ENCODE assay signal across 8 cellular contexts in genomic region chr16:30096862-30097563, GRCh38. TPM values are rescaled to one million over a fixed set of nuclear protein-coding genes. Genes with fewer than 3 reads are reported as not detected.
A peak's percentile ranks its signal among the peaks of the same experiment; 100 is the strongest.
DNase-seq lines count a peak whose midpoint lies in the region; ATAC-seq, FAIRE-seq and TF ChIP-seq lines count a peak whose summit lies in the region.

No MANE protein-coding gene starts in this region.

- peaks cover 5% of the 10 kb centered on the region for H3K9me3 Mint-ChIP-seq in activated naive CD4-positive, alpha-beta T cell treated with anti-CD3 and anti-CD28 coated beads, Interleukin-2, amount 50 U/mL, for 24 hours

- ATAC-seq in GM12878: no peak
- no peak for ATAC-seq in HG03521 (IDR thresholded peaks at IDR 0.05; ENCODE audit: unreplicated experiment)

- intact Hi-C loops in GM12878 (cut with micrococcal nuclease; ENCODE audit: unreplicated experiment): loop anchor here (10.0 kb wide), 1 partner anchor 258 kb away; the partner anchor contains the start of gene CD2BP2

- peaks cover 2% of the 10 kb centered on the region; the same call in 1 of the 2 replicates for H3K79me2 ChIP-seq in GM12878 (ENCODE audit: control insufficient read depth, insufficient read depth, low read length)

- H3K4me1 ChIP-seq in GM12878 (ENCODE audit: control insufficient read depth, insufficient read depth, low read length) (peaks cover 22% of the 10 kb centered on the region), mesenchymal stem cell (ENCODE audit: control insufficient read depth, insufficient read depth, low read depth, low read length) (peaks cover 25% of the 10 kb centered on the region), urinary bladder (ENCODE audit: insufficient read depth) (no peaks in the 10 kb centered on the region)

- H4K8ac ChIP-seq in mesenchymal stem cell (ENCODE audit: low read length): peak overlapping the region; percentile 88

- no peaks in the 10 kb centered on the region for H3K27me3 Mint-ChIP-seq in activated naive CD4-positive, alpha-beta T cell treated with anti-CD3 and anti-CD28 coated beads, Interleukin-2, amount 50 U/mL, for 24 hours

- no peak for TF ChIP-seq RAD21 in GM12878 (IDR thresholded peaks at IDR 0.05; ENCODE audit: insufficient read depth, low read depth, low read length)

- H3K4me3 ChIP-seq in GM12878 (peak overlapping the region; percentile 8), mesenchymal stem cell (ENCODE audit: insufficient read depth in 1 of 2, low read depth in 1 of 2, low read length in 2 of 2) (peak overlapping the region in 1 of 2 experiments; percentile 78), urinary bladder (ENCODE audit: low read depth, low read length) (no peak overlapping the region)

- H2BK12ac ChIP-seq in mesenchymal stem cell (ENCODE audit: low read length in 2 of 2): no peak overlapping the region

- no peak for DNase-seq in activated naive CD4-positive, alpha-beta T cell treated with Interleukin-2 at 50 U/mL for 16 hours
- DNase-seq in GM12878 (ENCODE audit: low read depth, low spot score) (no peak), mesenchymal stem cell (no peak), SW 1271 (lab: John Stamatoyannopoulos, UW) (no peak), cerebellar cortex (ENCODE audit: low spot score) (no peak)

- no peak for FAIRE-seq in GM12878 (lab: Jason Lieb, UNC)

- H3K36me3 ChIP-seq in GM12878 (ENCODE audit: control insufficient read depth in 2 of 2, insufficient read depth in 2 of 2, low read length in 1 of 2) (no peaks in the 10 kb centered on the region; a peak in 1 of 4 replicates), mesenchymal stem cell (ENCODE audit: control insufficient read depth in 1 of 2, insufficient read depth in 2 of 2, low read depth in 1 of 2, low read length in 2 of 2) (peaks cover 13 to 18% of the 10 kb centered on the region in 2 experiments), urinary bladder (ENCODE audit: insufficient read depth) (no peaks in the 10 kb centered on the region)

- no peak overlapping the region for H3K23ac ChIP-seq in mesenchymal stem cell (ENCODE audit: low read length in 2 of 2)

- peak overlapping the region; percentile 92 for H4K91ac ChIP-seq in mesenchymal stem cell (ENCODE audit: low read length)

- H3K14ac ChIP-seq in mesenchymal stem cell (ENCODE audit: low read length in 2 of 2): no peak overlapping the region

- H3K27ac Mint-ChIP-seq in activated naive CD4-positive, alpha-beta T cell treated with anti-CD3 and anti-CD28 coated beads, Interleukin-2, amount 50 U/mL, for 24 hours: peak overlapping the region; percentile 61

- H3K18ac ChIP-seq in mesenchymal stem cell (ENCODE audit: low read depth in 1 of 2, low read length in 2 of 2): peak overlapping the region; percentile 55 to 81

- H3K27ac ChIP-seq in GM12878 (ENCODE audit: control insufficient read depth, insufficient read depth) (peak overlapping the region; percentile 77; the same call in 1 of the 2 replicates), mesenchymal stem cell (ENCODE audit: low read length, poor library complexity, severe bottlenecking) (no peak overlapping the region), urinary bladder (ENCODE audit: low read depth) (peak overlapping the region; percentile 86)

- no peaks in the 10 kb centered on the region for H4K20me1 ChIP-seq in GM12878 (ENCODE audit: control insufficient read depth, insufficient read depth)

- TF ChIP-seq POLR2A in GM12878 (IDR thresholded peaks at IDR 0.05; ENCODE audit: low read depth, low read length): no peak

- WGBS in GM12878 (ENCODE audit: insufficient coverage, insufficient replicate concordance, low lambda C conversion rate, missing lambda C conversion rate): 85% methylated on average over 18 of the region's 18 CpGs
- 98% methylated on average over 18 of the region's 18 CpGs for WGBS in mesenchymal stem cell
- WGBS in urinary bladder: 97% methylated on average over 18 of the region's 18 CpGs

- H2AFZ ChIP-seq in GM12878 (ENCODE audit: control insufficient read depth, low read depth, low read length) (peak overlapping the region; percentile 76; the same call in 1 of the 2 replicates), mesenchymal stem cell (ENCODE audit: low read depth, low read length) (peak overlapping the region; percentile 55)

- H3K4me2 ChIP-seq in GM12878 (ENCODE audit: control insufficient read depth, insufficient read depth) (peak overlapping the region; percentile 57), mesenchymal stem cell (ENCODE audit: low read length, poor library complexity, severe bottlenecking) (no peak overlapping the region)

- H3K36me3 Mint-ChIP-seq in activated naive CD4-positive, alpha-beta T cell treated with anti-CD3 and anti-CD28 coated beads, Interleukin-2, amount 50 U/mL, for 24 hours: peaks cover 8% of the 10 kb centered on the region

- H3K27me3 ChIP-seq in GM12878 (replicated peaks in 1 of 2; ENCODE audit: control insufficient read depth in 2 of 2, insufficient read depth in 2 of 2, low read length in 1 of 2) (no peaks in the 10 kb centered on the region), mesenchymal stem cell (ENCODE audit: control insufficient read depth in 1 of 2, insufficient read depth in 1 of 2, low read length in 2 of 2) (no peaks in the 10 kb centered on the region)

- POLR2A ChIA-PET in GM12878 (lab: Charles Lee): no interaction called here

- in situ Hi-C loops in GM12878 (cut with MboI): loop anchor here (25.0 kb wide), 1 partner anchor 1790 kb away; no protein-coding TSS in a partner anchor

- H3K4me3 Mint-ChIP-seq in activated naive CD4-positive, alpha-beta T cell treated with anti-CD3 and anti-CD28 coated beads, Interleukin-2, amount 50 U/mL, for 24 hours: peak overlapping the region; percentile 78

- peak overlapping the region; percentile 7 for H2AK5ac ChIP-seq in mesenchymal stem cell (ENCODE audit: low read length, severe bottlenecking)

- peak overlapping the region; percentile 27 to 97 for H3K4ac ChIP-seq in mesenchymal stem cell (ENCODE audit: low read depth in 1 of 2, low read length in 2 of 2)

- BruUV-seq in GM12878 (replicated peaks; lab: Mats Ljungman, UMichigan): no TSS peak

- H2BK120ac ChIP-seq in mesenchymal stem cell (ENCODE audit: low read depth, low read length): peak overlapping the region; percentile 29

- RAD21 ChIA-PET in GM12878 (lab: Charles Lee; ENCODE audit: unreplicated experiment): no interaction called here

- no peak overlapping the region for H2BK15ac ChIP-seq in mesenchymal stem cell (ENCODE audit: low read depth, poor library complexity, severe bottlenecking)

- no peak for TF ChIP-seq CTCF in GM12878 (IDR thresholded peaks at IDR 0.05 in 2 of 3, conservative IDR thresholded peaks at IDR 0.05 in 1 of 3; ENCODE audit: control insufficient read depth in 2 of 3, extremely low read depth in 1 of 3, insufficient read depth in 1 of 3, low read depth in 3 of 3, low read length in 3 of 3)

- SMC1A ChIA-PET in GM12878 (lab: Charles Lee; ENCODE audit: uncharacterized antibody, unreplicated experiment): interaction anchor here (0.5 kb wide), 1 partner anchor 246 kb away, joined by 3 read pairs; no protein-coding TSS in a partner anchor

- H3K79me1 ChIP-seq in mesenchymal stem cell (replicated peaks; ENCODE audit: low read length, poor library complexity, severe bottlenecking): peaks cover 12% of the 10 kb centered on the region

- no peak overlapping the region for H2BK5ac ChIP-seq in mesenchymal stem cell (ENCODE audit: low read depth, low read length, poor library complexity, severe bottlenecking)

- CTCF ChIA-PET in GM12878 (lab: Yijun Ruan, JAX): interaction anchor here (0.7 to 1.2 kb wide), 3 partner anchors 15 to 41 kb away, joined by 3 read pairs; no protein-coding TSS in a partner anchor

- peaks cover 26% of the 10 kb centered on the region for H3K4me1 Mint-ChIP-seq in activated naive CD4-positive, alpha-beta T cell treated with anti-CD3 and anti-CD28 coated beads, Interleukin-2, amount 50 U/mL, for 24 hours

- H3K9me3 ChIP-seq in GM12878 (replicated peaks; ENCODE audit: control insufficient read depth, insufficient read depth, low read length): peaks cover 15% of the 10 kb centered on the region
- peaks cover 12% of the 10 kb centered on the region for H3K9me3 ChIP-seq in mesenchymal stem cell (ENCODE audit: control insufficient read depth, low read length)

- no peak for TF ChIP-seq EP300 in GM12878 (IDR thresholded peaks at IDR 0.05; ENCODE audit: borderline replicate concordance in 1 of 2, control insufficient read depth in 1 of 2, low read depth in 2 of 2, low read length in 2 of 2)

- H3K9ac ChIP-seq in GM12878 (ENCODE audit: control insufficient read depth, insufficient read depth, low read length) (no peak overlapping the region), mesenchymal stem cell (ENCODE audit: low read length) (peak overlapping the region; percentile 93)

RNA-seq across cellular contexts. Expression of gene YPEL3, which starts 1.0 kb away (rescaled TPM):
- total RNA-seq in GM12878 (2013; cell fraction: nucleolus; rRNA removed): 16.5 and 18.6 TPM in 2 replicates
- total RNA-seq in GM12878 (2014; rRNA removed) (7.5 and 11.5 TPM in 2 replicates), GM12878 (2014; rRNA removed; fragmentation: Illumina TruSeq; extraction: Trizol) (5.1 and 5.3 TPM in 2 replicates), GM12878 (2021) (13.3 and 13.8 TPM in 2 replicates), urinary bladder (16.5 TPM)
- 17.1 TPM for polyA plus RNA-seq in GM12878 (2011; ENCODE audit: low read depth)
- polyA plus RNA-seq in GM12878 (2011; rRNA removed) (7.3 and 12.7 TPM in 2 replicates), GM12878 (2014; fragmentation: Illumina TruSeq; extraction: Trizol) (1.6 and 6.2 TPM in 2 replicates), GM12878 (2014; fragmentation: Nextera tagmentation; extraction: Ambion mirVana) (1 to 10 TPM; 1.3 to 3.1 TPM), GM12878 (2014; rRNA removed) (18.0 and 25.0 TPM in 2 replicates), GM12878 (2016; fragmentation: Nextera tagmentation; extraction: Ambion mirVana) (10 to 100 TPM; 19.1 to 22.0 TPM), urinary bladder (117 TPM)
- polyA plus RNA-seq in GM12878 (2011; cell fraction: cytosol; rRNA removed): 23.5 and 24.7 TPM in 2 replicates
- polyA plus RNA-seq in GM12878 (2011; cell fraction: nucleus; rRNA removed): 30.2 and 30.8 TPM in 2 replicates
- 59.4 and 63.5 TPM in 2 replicates for polyA plus RNA-seq in GM12878 (2012)
- 5.0 and 8.5 TPM in 2 replicates for polyA minus RNA-seq in GM12878 (2011; rRNA and poly(A)+ RNA removed)
- polyA minus RNA-seq in GM12878 (2011; cell fraction: cytosol; rRNA and poly(A)+ RNA removed): 4.7 and 4.9 TPM in 2 replicates
- polyA minus RNA-seq in GM12878 (2011; cell fraction: nucleus; rRNA and poly(A)+ RNA removed): 6.9 and 12.4 TPM in 2 replicates
- polyA plus RNA-seq in mesenchymal stem cell (2013, experiment 1 of 2): 36.0 TPM
- polyA plus RNA-seq in mesenchymal stem cell (2013, experiment 2 of 2): 34.5 TPM

RNA-seq across cellular contexts. Expression of gene TBX6, which starts 5.3 kb away (rescaled TPM):
- total RNA-seq in GM12878 (2013; cell fraction: nucleolus; rRNA removed): 3.5 and 5.1 TPM in 2 replicates
- total RNA-seq in GM12878 (2014; rRNA removed): 0.40 and 0.44 TPM in 2 replicates
- 0.09 and 0.18 TPM in 2 replicates for total RNA-seq in GM12878 (2014; rRNA removed; fragmentation: Illumina TruSeq; extraction: Trizol)
- total RNA-seq in GM12878 (2021): 0.54 and 1.0 TPM in 2 replicates
- 0.35 TPM for polyA plus RNA-seq in GM12878 (2011; ENCODE audit: low read depth)
- polyA plus RNA-seq in GM12878 (2011; rRNA removed): 0.19 and 0.39 TPM in 2 replicates
- polyA plus RNA-seq in GM12878 (2011; cell fraction: cytosol; rRNA removed): 0.49 and 0.57 TPM in 2 replicates
- polyA plus RNA-seq in GM12878 (2011; cell fraction: nucleus; rRNA removed): 2.5 and 2.6 TPM in 2 replicates
- polyA plus RNA-seq in GM12878 (2012): 1.3 and 1.7 TPM in 2 replicates
- polyA plus RNA-seq in GM12878 (2014; fragmentation: Illumina TruSeq; extraction: Trizol): 0.24 TPM in 1 of 2 replicates, not detected in the other
- not detected for polyA plus RNA-seq in GM12878 (2014; fragmentation: Nextera tagmentation; extraction: Ambion mirVana)
- 0.20 and 0.90 TPM in 2 replicates for polyA plus RNA-seq in GM12878 (2014; rRNA removed)
- under 1 TPM; 0.08 to 0.15 TPM for polyA plus RNA-seq in GM12878 (2016; fragmentation: Nextera tagmentation; extraction: Ambion mirVana)
- 1.1 TPM in 1 of 2 replicates, not detected in the other for polyA minus RNA-seq in GM12878 (2011; rRNA and poly(A)+ RNA removed)
- polyA minus RNA-seq in GM12878 (2011; cell fraction: cytosol; rRNA and poly(A)+ RNA removed): not detected in 2 replicates
- polyA minus RNA-seq in GM12878 (2011; cell fraction: nucleus; rRNA and poly(A)+ RNA removed): 1.3 and 1.8 TPM in 2 replicates
- polyA plus RNA-seq in mesenchymal stem cell (2013, experiment 1 of 2): 0.28 TPM
- polyA plus RNA-seq in mesenchymal stem cell (2013, experiment 2 of 2): 0.29 TPM
- total RNA-seq in urinary bladder: 0.79 TPM
- 2.2 TPM for polyA plus RNA-seq in urinary bladder

RNA-seq across cellular contexts. Expression of gene GDPD3, which starts 16.3 kb away (rescaled TPM):
- 4.3 and 4.6 TPM in 2 replicates for total RNA-seq in GM12878 (2013; cell fraction: nucleolus; rRNA removed)
- 0.65 and 1.9 TPM in 2 replicates for total RNA-seq in GM12878 (2014; rRNA removed)
- total RNA-seq in GM12878 (2014; rRNA removed; fragmentation: Illumina TruSeq; extraction: Trizol): 0.98 and 1.1 TPM in 2 replicates
- 1.9 and 3.3 TPM in 2 replicates for total RNA-seq in GM12878 (2021)
- polyA plus RNA-seq in GM12878 (2011; ENCODE audit: low read depth): 0.97 TPM
- polyA plus RNA-seq in GM12878 (2011; rRNA removed): 0.53 and 1.4 TPM in 2 replicates
- polyA plus RNA-seq in GM12878 (2011; cell fraction: cytosol; rRNA removed): 0.58 and 0.65 TPM in 2 replicates
- polyA plus RNA-seq in GM12878 (2011; cell fraction: nucleus; rRNA removed): 12.1 and 13.3 TPM in 2 replicates
- polyA plus RNA-seq in GM12878 (2012): 2.4 and 3.1 TPM in 2 replicates
- polyA plus RNA-seq in GM12878 (2014; fragmentation: Illumina TruSeq; extraction: Trizol): 0.81 and 0.85 TPM in 2 replicates
- polyA plus RNA-seq in GM12878 (2014; fragmentation: Nextera tagmentation; extraction: Ambion mirVana): under 1 TPM; 0.37 to 0.95 TPM
- polyA plus RNA-seq in GM12878 (2014; rRNA removed): 2.3 and 2.7 TPM in 2 replicates
- polyA plus RNA-seq in GM12878 (2016; fragmentation: Nextera tagmentation; extraction: Ambion mirVana): under 1 TPM; 0.29 to 0.53 TPM
- polyA minus RNA-seq in GM12878 (2011; rRNA and poly(A)+ RNA removed): 0.22 and 0.62 TPM in 2 replicates
- not detected in 2 replicates for polyA minus RNA-seq in GM12878 (2011; cell fraction: cytosol; rRNA and poly(A)+ RNA removed)
- 0.85 and 2.6 TPM in 2 replicates for polyA minus RNA-seq in GM12878 (2011; cell fraction: nucleus; rRNA and poly(A)+ RNA removed)
- polyA plus RNA-seq in mesenchymal stem cell (2013, experiment 1 of 2): 2.2 TPM
- polyA plus RNA-seq in mesenchymal stem cell (2013, experiment 2 of 2): 3.1 TPM
- 4.6 TPM for total RNA-seq in urinary bladder
- 5.1 TPM for polyA plus RNA-seq in urinary bladder

RNA-seq across cellular contexts. Expression of gene PPP4C, which starts 21.2 kb away (rescaled TPM):
- 25.0 and 30.4 TPM in 2 replicates for total RNA-seq in GM12878 (2013; cell fraction: nucleolus; rRNA removed)
- 93.4 and 118 TPM in 2 replicates for total RNA-seq in GM12878 (2014; rRNA removed)
- total RNA-seq in GM12878 (2014; rRNA removed; fragmentation: Illumina TruSeq; extraction: Trizol): 63.9 and 75.0 TPM in 2 replicates
- 130 and 132 TPM in 2 replicates for total RNA-seq in GM12878 (2021)
- polyA plus RNA-seq in GM12878 (2011; ENCODE audit: low read depth): 59.0 TPM
- 73.0 and 143 TPM in 2 replicates for polyA plus RNA-seq in GM12878 (2011; rRNA removed)
- polyA plus RNA-seq in GM12878 (2011; cell fraction: cytosol; rRNA removed): 224 and 278 TPM in 2 replicates
- polyA plus RNA-seq in GM12878 (2011; cell fraction: nucleus; rRNA removed): 130 and 151 TPM in 2 replicates
- 94.4 and 102 TPM in 2 replicates for polyA plus RNA-seq in GM12878 (2012)
- polyA plus RNA-seq in GM12878 (2014; fragmentation: Illumina TruSeq; extraction: Trizol): 34.5 and 83.7 TPM in 2 replicates
- polyA plus RNA-seq in GM12878 (2014; fragmentation: Nextera tagmentation; extraction: Ambion mirVana): 10 to 100 TPM in 1 of 2 experiments, 1 to 10 TPM in 1; 2.7 to 18.8 TPM
- 165 and 178 TPM in 2 replicates for polyA plus RNA-seq in GM12878 (2014; rRNA removed)
- polyA plus RNA-seq in GM12878 (2016; fragmentation: Nextera tagmentation; extraction: Ambion mirVana): 100 to 1,000 TPM; 194 to 240 TPM
- 341 and 402 TPM in 2 replicates for polyA minus RNA-seq in GM12878 (2011; rRNA and poly(A)+ RNA removed)
- 82.1 and 104 TPM in 2 replicates for polyA minus RNA-seq in GM12878 (2011; cell fraction: cytosol; rRNA and poly(A)+ RNA removed)
- polyA minus RNA-seq in GM12878 (2011; cell fraction: nucleus; rRNA and poly(A)+ RNA removed): 27.3 and 42.2 TPM in 2 replicates
- 94.1 TPM for polyA plus RNA-seq in mesenchymal stem cell (2013, experiment 1 of 2)
- 95.2 TPM for polyA plus RNA-seq in mesenchymal stem cell (2013, experiment 2 of 2)
- 56.2 TPM for total RNA-seq in urinary bladder
- 93.8 TPM for polyA plus RNA-seq in urinary bladder

RNA-seq across cellular contexts. Expression of gene MAPK3, which starts 26.0 kb away (rescaled TPM):
- total RNA-seq in GM12878 (2013; cell fraction: nucleolus; rRNA removed): 22.2 and 22.3 TPM in 2 replicates
- total RNA-seq in GM12878 (2014; rRNA removed) (38.2 and 39.0 TPM in 2 replicates), GM12878 (2014; rRNA removed; fragmentation: Illumina TruSeq; extraction: Trizol) (16.5 and 18.9 TPM in 2 replicates), GM12878 (2021) (57.0 and 60.2 TPM in 2 replicates), urinary bladder (14.6 TPM)
- polyA plus RNA-seq in GM12878 (2011; ENCODE audit: low read depth): 49.3 TPM
- polyA plus RNA-seq in GM12878 (2011; rRNA removed) (22.9 and 60.6 TPM in 2 replicates), GM12878 (2014; fragmentation: Illumina TruSeq; extraction: Trizol) (50.5 and 74.1 TPM in 2 replicates), GM12878 (2014; fragmentation: Nextera tagmentation; extraction: Ambion mirVana) (1 to 10 TPM in 1 of 2 experiments, under 1 TPM in 1; 0.66 to 3.3 TPM), GM12878 (2014; rRNA removed) (54.2 and 61.3 TPM in 2 replicates), GM12878 (2016; fragmentation: Nextera tagmentation; extraction: Ambion mirVana) (10 to 100 TPM; 14.3 to 15.4 TPM), urinary bladder (120 TPM)
- polyA plus RNA-seq in GM12878 (2011; cell fraction: cytosol; rRNA removed): 55.7 and 74.1 TPM in 2 replicates
- polyA plus RNA-seq in GM12878 (2011; cell fraction: nucleus; rRNA removed): 66.2 and 76.8 TPM in 2 replicates
- polyA plus RNA-seq in GM12878 (2012): 39.7 and 46.9 TPM in 2 replicates
- polyA minus RNA-seq in GM12878 (2011; rRNA and poly(A)+ RNA removed): 19.9 and 28.1 TPM in 2 replicates
- 11.0 and 18.4 TPM in 2 replicates for polyA minus RNA-seq in GM12878 (2011; cell fraction: cytosol; rRNA and poly(A)+ RNA removed)
- polyA minus RNA-seq in GM12878 (2011; cell fraction: nucleus; rRNA and poly(A)+ RNA removed): 8.1 and 10.8 TPM in 2 replicates
- polyA plus RNA-seq in mesenchymal stem cell (2013, experiment 1 of 2): 104 TPM
- polyA plus RNA-seq in mesenchymal stem cell (2013, experiment 2 of 2): 105 TPM
